8 cellular contexts compared by ENCODE assay signal in the genomic region with DNA sequence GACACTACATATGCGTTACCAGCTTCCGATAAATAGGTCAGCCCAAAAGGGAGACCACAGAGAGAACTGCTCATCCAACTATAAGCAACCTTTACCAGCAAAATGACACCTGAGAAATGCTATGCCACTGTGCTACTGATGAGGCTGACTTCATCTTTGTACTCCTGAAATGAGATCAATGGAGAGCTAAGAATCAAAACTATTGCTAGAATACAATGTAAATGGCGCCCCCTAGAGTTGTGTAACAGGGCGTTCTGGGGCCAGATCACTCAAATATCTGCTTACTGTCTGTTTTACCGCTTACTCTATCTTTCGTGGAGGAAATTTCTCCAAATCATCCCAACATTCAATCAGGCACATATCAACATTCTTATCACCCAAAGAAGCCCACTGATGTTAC. TPM values are rescaled to one million over a fixed set of nuclear protein-coding genes. Genes with fewer than 3 reads are reported as not detected.
A peak's percentile ranks its signal among the peaks of the same experiment; 100 is the strongest.
DNase-seq lines count a peak whose midpoint lies in the region; TF ChIP-seq lines count a peak whose summit lies in the region.

No MANE protein-coding gene starts in this region.

- peak overlapping the region; percentile 18 for H3K27ac Mint-ChIP-seq in chondrocyte (ENCODE audit: unreplicated experiment)

- peak; percentile 56 for TF ChIP-seq RAD21 in Ishikawa (IDR thresholded peaks at IDR 0.05; ENCODE audit: low read depth)

- H3K9ac ChIP-seq in neuronal stem cell (ENCODE audit: low read depth, low read length, poor library complexity) = no peak overlapping the region

- TF ChIP-seq EP300 in Ishikawa (IDR thresholded peaks at IDR 0.05; ENCODE audit: borderline replicate concordance) = no peak

- H3K23ac ChIP-seq in neuronal stem cell (ENCODE audit: low read depth, low read length, poor library complexity) = no peak overlapping the region

- peaks cover 5 to 12% of the 10 kb centered on the region in 2 donors for H3K4me1 ChIP-seq in neuronal stem cell (ENCODE audit: control insufficient read depth in 2 of 2, insufficient read depth in 1 of 2, low read depth in 1 of 2, low read length in 2 of 2)

- H3K9me3 ChIP-seq in neuronal stem cell (replicated peaks in 1 of 2; ENCODE audit: control insufficient read depth in 2 of 2, insufficient read depth in 1 of 2, low read depth in 1 of 2, low read length in 2 of 2) = peaks cover 0 to 1% of the 10 kb centered on the region in 2 donors

- TF ChIP-seq CTCF in chondrocyte (IDR thresholded peaks at IDR 0.05) = peak; percentile 77

- no peak overlapping the region for H2BK120ac ChIP-seq in neuronal stem cell (ENCODE audit: low read depth, low read length)

- no peak overlapping the region for H2AK5ac ChIP-seq in neuronal stem cell (ENCODE audit: low read depth, low read length)

- H3K4me3 Mint-ChIP-seq in chondrocyte (ENCODE audit: unreplicated experiment) = no peak overlapping the region

- H3K27me3 ChIP-seq in neuronal stem cell (ENCODE audit: control insufficient read depth in 3 of 3, insufficient read depth in 3 of 3, low read depth in 1 of 3, low read length in 3 of 3) = no peaks in the 10 kb centered on the region

- H4K91ac ChIP-seq in neuronal stem cell (ENCODE audit: low read depth, low read length, poor library complexity) = no peak overlapping the region

- no peak overlapping the region for H3K18ac ChIP-seq in neuronal stem cell (ENCODE audit: low read length)

- H3K4me2 ChIP-seq in neuronal stem cell (ENCODE audit: insufficient read depth, low read length, poor library complexity, severe bottlenecking) = no peak overlapping the region

- H2AFZ ChIP-seq in neuronal stem cell (ENCODE audit: low read length) = no peak overlapping the region

- no peaks in the 10 kb centered on the region for H3K27me3 Mint-ChIP-seq in chondrocyte (ENCODE audit: low read depth)

- no peaks in the 10 kb centered on the region for H3K9me3 Mint-ChIP-seq in chondrocyte (ENCODE audit: low read depth)

- H2BK12ac ChIP-seq in neuronal stem cell (ENCODE audit: low read length) = no peak overlapping the region

- peaks cover 4 to 69% of the 10 kb centered on the region in 2 donors for H3K36me3 ChIP-seq in neuronal stem cell (replicated peaks in 1 of 2; ENCODE audit: control insufficient read depth in 2 of 2, insufficient read depth in 2 of 2, low read length in 2 of 2)

- no peak overlapping the region for H2BK5ac ChIP-seq in neuronal stem cell (ENCODE audit: low read length)

- H3K27ac ChIP-seq in neuronal stem cell (replicated peaks; ENCODE audit: low read length) = no peak overlapping the region

- H3K14ac ChIP-seq in neuronal stem cell (ENCODE audit: low read length) = no peak overlapping the region

- DNase-seq in DMS53 (lab: John Stamatoyannopoulos, UW) (peak; percentile 83), SK-N-DZ (ENCODE audit: low spot score) (peak; percentile 71), chondrocyte (ENCODE audit: low spot score) (no peak), neuronal stem cell (ENCODE audit: low spot score) (peak; percentile 27), NCI-H524 treated with DMSO at 0.1 percent for 48 hours (lab: John Stamatoyannopoulos, UW) (no peak), LoVo (ENCODE audit: low spot score) (no peak), hepatic stellate cell (ENCODE audit: low spot score) (no peak)

- H4K8ac ChIP-seq in neuronal stem cell (ENCODE audit: low read depth, low read length) = no peak overlapping the region

- H3K4ac ChIP-seq in neuronal stem cell (ENCODE audit: low read length) = no peak overlapping the region

- no peaks in the 10 kb centered on the region for H3K36me3 Mint-ChIP-seq in chondrocyte (ENCODE audit: low read depth)

- no CpG with 5 or more reads among the region's 6 CpGs for WGBS in neuronal stem cell (ENCODE audit: extremely low coverage in 2 of 2, insufficient read length in 2 of 2, insufficient replicate concordance in 1 of 2), 2 donors

- H3K79me1 ChIP-seq in neuronal stem cell (ENCODE audit: low read depth, low read length) = peaks cover 7% of the 10 kb centered on the region

- H3K4me1 Mint-ChIP-seq in chondrocyte (ENCODE audit: low read depth) = peaks cover 41% of the 10 kb centered on the region

- H2BK15ac ChIP-seq in neuronal stem cell (ENCODE audit: low read length) = no peak overlapping the region

- no peak overlapping the region for H3K4me3 ChIP-seq in neuronal stem cell (ENCODE audit: low read length in 2 of 2)

TF ChIP-seq in Ishikawa, 13 proteins besides CTCF, POLR2A, EP300 and RAD21:
- TF ChIP-seq TEAD4 (IDR thresholded peaks at IDR 0.05) (no peak), CEBPB (IDR thresholded peaks at IDR 0.05) (peak; percentile 41; the same call in 1 of the 2 replicates), CREB1 (IDR thresholded peaks at IDR 0.05; ENCODE audit: low read depth) (no peak), EGR1 (IDR thresholded peaks at IDR 0.05) (no peak)
- TF ChIP-seq, protein P1, sequence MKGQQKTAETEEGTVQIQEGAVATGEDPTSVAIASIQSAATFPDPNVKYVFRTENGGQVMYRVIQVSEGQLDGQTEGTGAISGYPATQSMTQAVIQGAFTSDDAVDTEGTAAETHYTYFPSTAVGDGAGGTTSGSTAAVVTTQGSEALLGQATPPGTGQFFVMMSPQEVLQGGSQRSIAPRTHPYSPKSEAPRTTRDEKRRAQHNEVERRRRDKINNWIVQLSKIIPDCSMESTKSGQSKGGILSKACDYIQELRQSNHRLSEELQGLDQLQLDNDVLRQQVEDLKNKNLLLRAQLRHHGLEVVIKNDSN (IDR thresholded peaks at IDR 0.05) = no peak
TF ChIP-seq in Ishikawa: peak in this region for 1.

RNA-seq across cellular contexts. Expression of gene ZNF384, which starts 4.6 kb away (rescaled TPM):
- polyA plus RNA-seq in SK-N-DZ (2014; cell fraction: cytosol; rRNA removed) = 53.1 and 59.3 TPM in 2 replicates
- 127 and 189 TPM in 2 replicates for polyA plus RNA-seq in SK-N-DZ (2014; cell fraction: nucleus; rRNA removed)
- total RNA-seq in chondrocyte = 50.7 to 56.2 TPM (median 55.1 TPM) in 3 replicates
- 57.1 TPM for polyA plus RNA-seq in neuronal stem cell (2013, experiment 1 of 2)
- 53.1 TPM for polyA plus RNA-seq in neuronal stem cell (2013, experiment 2 of 2)

RNA-seq across cellular contexts. Expression of gene PIANP, which starts 16.0 kb away (rescaled TPM):
- polyA plus RNA-seq in SK-N-DZ (2014; cell fraction: cytosol; rRNA removed) = 2.4 and 3.7 TPM in 2 replicates
- 3.6 and 12.3 TPM in 2 replicates for polyA plus RNA-seq in SK-N-DZ (2014; cell fraction: nucleus; rRNA removed)
- total RNA-seq in chondrocyte = 3.2 to 9.3 TPM (median 4.4 TPM) in 3 replicates
- 30.7 TPM for polyA plus RNA-seq in neuronal stem cell (2013, experiment 1 of 2)
- 30.4 TPM for polyA plus RNA-seq in neuronal stem cell (2013, experiment 2 of 2)

RNA-seq across cellular contexts. Expression of gene ING4, which starts 21.7 kb away (rescaled TPM):
- 121 and 129 TPM in 2 replicates for polyA plus RNA-seq in SK-N-DZ (2014; cell fraction: cytosol; rRNA removed)
- 381 and 391 TPM in 2 replicates for polyA plus RNA-seq in SK-N-DZ (2014; cell fraction: nucleus; rRNA removed)
- total RNA-seq in chondrocyte = 32.9 to 38.5 TPM (median 37.5 TPM) in 3 replicates
- 81.5 TPM for polyA plus RNA-seq in neuronal stem cell (2013, experiment 1 of 2)
- polyA plus RNA-seq in neuronal stem cell (2013, experiment 2 of 2) = 78.5 TPM

RNA-seq across cellular contexts. Expression of gene ACRBP, which starts 37.4 kb away (rescaled TPM):
- 2.4 and 2.7 TPM in 2 replicates for polyA plus RNA-seq in SK-N-DZ (2014; cell fraction: cytosol; rRNA removed)
- polyA plus RNA-seq in SK-N-DZ (2014; cell fraction: nucleus; rRNA removed) = 7.0 and 22.6 TPM in 2 replicates
- total RNA-seq in chondrocyte = 0.37 to 0.74 TPM (median 0.41 TPM) in 3 replicates
- 3.4 TPM for polyA plus RNA-seq in neuronal stem cell (2013, experiment 1 of 2)
- 2.5 TPM for polyA plus RNA-seq in neuronal stem cell (2013, experiment 2 of 2)

RNA-seq across cellular contexts. Expression of gene COPS7A, which starts 39.2 kb away (rescaled TPM):
- polyA plus RNA-seq in SK-N-DZ (2014; cell fraction: cytosol; rRNA removed) = 56.6 and 71.0 TPM in 2 replicates
- 124 and 133 TPM in 2 replicates for polyA plus RNA-seq in SK-N-DZ (2014; cell fraction: nucleus; rRNA removed)
- 57.0 to 74.4 TPM (median 59.3 TPM) in 3 replicates for total RNA-seq in chondrocyte
- polyA plus RNA-seq in neuronal stem cell (2013, experiment 1 of 2) = 24.4 TPM
- 23.7 TPM for polyA plus RNA-seq in neuronal stem cell (2013, experiment 2 of 2)

Comparison
In these comparisons a context has a peak if more than half of its experiments do, and no peak if none do; other contexts are left out.
1. DNase-seq: peak in DMS53 (single experiment), SK-N-DZ (single experiment) and neuronal stem cell (single experiment); none in chondrocyte (single experiment), NCI-H524 treated with DMSO at 0.1 percent for 48 hours (single experiment), LoVo (single experiment) and hepatic stellate cell (single experiment).